In genomic region chr15:71312731-71313460, GRCh38 we compare ENCODE assay signal across 25 cellular contexts.
A peak's percentile ranks its signal among the peaks of the same experiment; 100 is the strongest.
DNase-seq lines count a peak whose midpoint lies in the region; ATAC-seq, FAIRE-seq and TF ChIP-seq lines count a peak whose summit lies in the region.
"Had no signal": no experiment of that assay in that cellular context is flagged by ENCODE, and none has a peak within 500 bp of the region (broad histone marks: within the 10 kb centered on the region; RNA-seq: fewer than 3 reads in every experiment).

No MANE protein-coding gene starts in this region.

- H3K9me3 ChIP-seq in esophagus muscularis mucosa = no peaks in the 10 kb centered on the region

- H2BK120ac ChIP-seq in mesendoderm (ENCODE audit: low read depth, low read length) = no peak overlapping the region

- H3K4me3 ChIP-seq in esophagus muscularis mucosa (no peak overlapping the region), mesendoderm (ENCODE audit: low read length) (no peak overlapping the region)
- H3K4me3 ChIP-seq: GM23248, K562 had no signal

- H3K9ac ChIP-seq in mesendoderm (ENCODE audit: low read length) = no peak overlapping the region
- H3K9ac ChIP-seq: GM23248 had no signal

- H2BK5ac ChIP-seq in mesendoderm (ENCODE audit: low read length) = no peak overlapping the region

- WGBS in esophagus muscularis mucosa = 91% methylated on average over 6 of the region's 6 CpGs
- WGBS in mesendoderm (ENCODE audit: extremely low coverage, insufficient coverage, low lambda C conversion rate) = no CpG with 5 or more reads among the region's 6 CpGs

- H3K27ac ChIP-seq in esophagus muscularis mucosa (replicated peaks in 1 of 4) = no peak overlapping the region
- H3K27ac ChIP-seq in mesendoderm (ENCODE audit: low read depth, low read length) = no peak overlapping the region
- H3K27ac ChIP-seq: GM23248, HL-60, RWPE1 had no signal

- H4K8ac ChIP-seq in mesendoderm (ENCODE audit: low read depth, low read length) = no peak overlapping the region

- H3K79me2 ChIP-seq in mesendoderm (ENCODE audit: control insufficient read depth, insufficient read depth, low read length) = no peaks in the 10 kb centered on the region

- H3K4me1 ChIP-seq in esophagus muscularis mucosa (peaks cover 0 to 4% (median 4%) of the 10 kb centered on the region in 4 donors), mesendoderm (ENCODE audit: control insufficient read depth, low read depth, low read length) (no peaks in the 10 kb centered on the region)

- no peaks in the 10 kb centered on the region for H3K36me3 ChIP-seq in esophagus muscularis mucosa
- no peaks in the 10 kb centered on the region for H3K36me3 ChIP-seq in mesendoderm (ENCODE audit: control insufficient read depth, insufficient read depth, low read length)

- no peak overlapping the region for H2AK5ac ChIP-seq in mesendoderm (ENCODE audit: low read length)

- H3K27me3 ChIP-seq in esophagus muscularis mucosa = no peaks in the 10 kb centered on the region
- no peaks in the 10 kb centered on the region for H3K27me3 ChIP-seq in mesendoderm (ENCODE audit: insufficient read depth, low read length, poor library complexity)

- DNase-seq in EH (ENCODE audit: low read depth) (peak; percentile 63), HTR-8/SVneo (ENCODE audit: insufficient read length, low spot score) (no peak), esophagus muscularis mucosa (ENCODE audit: extremely low spot score) (peak; percentile 42), mesendoderm (peak; percentile 2), LoVo (ENCODE audit: low spot score) (no peak), hippocampal formation (lab: John Stamatoyannopoulos, UW) (no peak)
- DNase-seq: 8988T, ACHN, Calu3, DMS79 treated with DMSO at 0.1 percent for 48 hours, GM23248, HCEC 1CT, Kasumi-1, NCI-H1694, NCI-H2081 treated with DMSO at 0.1 percent for 48 hours, NCI-H2171, NCI-H226, NCI-H510A, NCI-H69, SHP77 had no signal

- ATAC-seq in GM18873 (IDR thresholded peaks at IDR 0.05; ENCODE audit: low FRiP score, unreplicated experiment) = no peak
- ATAC-seq: K562 had no signal

- TF ChIP-seq EP300 in esophagus muscularis mucosa (IDR thresholded peaks at IDR 0.05) = no peak

- intact Hi-C loops in esophagus muscularis mucosa (cut with DNase I) = no loop called here

- TF ChIP-seq CTCF in esophagus muscularis mucosa (IDR thresholded peaks at IDR 0.05) = no peak

- no peak overlapping the region for H2BK15ac ChIP-seq in mesendoderm (replicated peaks; ENCODE audit: low read depth)

- no peak for TF ChIP-seq POLR2A in esophagus muscularis mucosa (IDR thresholded peaks at IDR 0.05; ENCODE audit: low read depth)

- no peak overlapping the region for H3K23ac ChIP-seq in mesendoderm (ENCODE audit: low read length)

- H3K4ac ChIP-seq in mesendoderm (ENCODE audit: low read depth, low read length) = no peak overlapping the region

- H3K56ac ChIP-seq in mesendoderm (ENCODE audit: low read length) = no peak overlapping the region

- H4K5ac ChIP-seq in mesendoderm (ENCODE audit: low read length) = no peak overlapping the region

- FAIRE-seq in HTR-8/SVneo (lab: Jason Lieb, UNC) = peak; percentile 23
- FAIRE-seq: GM18507, K562 had no signal

- no peak overlapping the region for H3K4me2 ChIP-seq in mesendoderm (ENCODE audit: low read length)

- H3K18ac ChIP-seq in mesendoderm (ENCODE audit: low read length) = no peak overlapping the region

- H3K79me1 ChIP-seq in mesendoderm (ENCODE audit: low read length) = no peaks in the 10 kb centered on the region

Comparison
In these comparisons a context has a peak if more than half of its experiments do, and no peak if none do; other contexts are left out.
1. DNase-seq: peak in EH (single experiment), esophagus muscularis mucosa (single experiment) and mesendoderm (single experiment); none in HTR-8/SVneo (single experiment), LoVo (single experiment) and hippocampal formation (0 of 2).